Comparison of ENCODE assay signal across 22 cellular contexts in the genomic region with DNA sequence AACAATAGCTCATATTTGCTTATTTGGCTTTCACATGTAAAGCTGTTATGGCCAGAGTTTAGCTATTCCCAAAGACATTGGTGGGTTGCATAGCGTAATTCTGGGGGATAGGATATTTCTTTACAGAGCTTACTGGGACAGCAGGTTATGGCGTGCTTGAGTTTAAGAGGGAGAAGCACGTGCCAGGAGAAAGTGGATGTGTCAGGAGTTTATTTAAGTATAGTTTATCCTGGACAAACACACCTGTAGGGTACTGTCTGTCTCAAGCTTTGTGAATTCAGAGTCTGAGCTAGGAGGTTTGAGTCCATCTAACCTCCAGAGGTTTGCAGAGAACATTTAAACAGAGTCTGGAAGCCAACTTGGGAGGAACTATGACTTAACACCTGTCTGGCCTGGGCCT. TPM values are rescaled to one million over a fixed set of nuclear protein-coding genes. Genes with fewer than 3 reads are reported as not detected.
DNase-seq lines count a peak whose midpoint lies in the region; ATAC-seq and TF ChIP-seq lines count a peak whose summit lies in the region.
"Had no signal": no experiment of that assay in that cellular context is flagged by ENCODE, and none has a peak within 500 bp of the region (broad histone marks: within the 10 kb centered on the region; RNA-seq: fewer than 3 reads in every experiment).

No MANE protein-coding gene starts in this region.

- H3K9me3 ChIP-seq in psoas muscle (no peaks in the 10 kb centered on the region), mammary epithelial cell (replicated peaks; ENCODE audit: insufficient read depth, low read length) (no peaks in the 10 kb centered on the region)
- H3K9me3 ChIP-seq: MG63 had no signal

- BruUV-seq in mammary epithelial cell (replicated peaks; lab: Mats Ljungman, UMichigan) (no TSS peak), MCF 10A (replicated peaks; lab: Mats Ljungman, UMichigan) (no TSS peak)

- peaks cover 17% of the 10 kb centered on the region for H3K36me3 Mint-ChIP-seq in activated naive CD4-positive, alpha-beta T cell treated with anti-CD3 and anti-CD28 coated beads for 36 hours (ENCODE audit: low read depth)
- H3K36me3 Mint-ChIP-seq in activated naive CD4-positive, alpha-beta T cell treated with anti-CD3 and anti-CD28 coated beads, Interleukin-2, amount 10 ng/mL, durations not matched to agents 7 days and 5 days = peaks cover 39% of the 10 kb centered on the region
- H3K36me3 Mint-ChIP-seq in activated naive CD8-positive, alpha-beta T cell treated with anti-CD3 and anti-CD28 coated beads for 36 hours = peaks cover 20% of the 10 kb centered on the region
- peaks cover 27% of the 10 kb centered on the region for H3K36me3 Mint-ChIP-seq in MCF 10A (ENCODE audit: insufficient read depth, unreplicated experiment)

- H4K20me1 ChIP-seq in mammary epithelial cell (ENCODE audit: insufficient read depth, low read length) = no peaks in the 10 kb centered on the region

- H3K4me1 Mint-ChIP-seq in activated naive CD4-positive, alpha-beta T cell treated with anti-CD3 and anti-CD28 coated beads for 36 hours (ENCODE audit: low read depth) = peaks cover 59% of the 10 kb centered on the region
- H3K4me1 Mint-ChIP-seq in activated naive CD4-positive, alpha-beta T cell treated with anti-CD3 and anti-CD28 coated beads, Interleukin-2, amount 10 ng/mL, durations not matched to agents 7 days and 5 days = peaks cover 12% of the 10 kb centered on the region
- peaks cover 48% of the 10 kb centered on the region for H3K4me1 Mint-ChIP-seq in activated naive CD8-positive, alpha-beta T cell treated with anti-CD3 and anti-CD28 coated beads for 36 hours
- H3K4me1 Mint-ChIP-seq in MCF 10A (ENCODE audit: insufficient read depth, unreplicated experiment) = peaks cover 17% of the 10 kb centered on the region

- H3K27me3 ChIP-seq in psoas muscle (ENCODE audit: insufficient read depth in 3 of 3, low read length in 2 of 3) = no peaks in the 10 kb centered on the region
- no peaks in the 10 kb centered on the region for H3K27me3 ChIP-seq in mammary epithelial cell (ENCODE audit: insufficient read depth, low read length)
- H3K27me3 ChIP-seq: MG63 had no signal

- POLR2A ChIA-PET in MCF 10A (lab: Yijun Ruan, JAX) = interaction anchor here (0.6 to 2.0 kb wide), 3 partner anchors 18 to 489 kb away, joined by 3 to 7 read pairs (median 3); no protein-coding TSS in a partner anchor

- WGBS in psoas muscle, 3 donors = 68 to 88% (median 74%) methylated on average over 3 of the region's 3 CpGs
- 100% methylated on average over 3 of the region's 3 CpGs for WGBS in mammary epithelial cell (ENCODE audit: low coverage, missing lambda C conversion rate)

- H3K4me3 ChIP-seq in psoas muscle (no peak overlapping the region), mammary epithelial cell (replicated peaks in 1 of 3; ENCODE audit: insufficient read depth in 1 of 3, low read depth in 2 of 3, low read length in 3 of 3) (no peak overlapping the region)
- H3K4me3 ChIP-seq: GM23248, K562, MG63 had no signal

- dilution Hi-C loops in mammary epithelial cell (cut with HindIII; ENCODE audit: low sequenced_read_pairs) = no loop called here

- peak in 2 of 4 donors; percentile 21 to 33 for ATAC-seq in psoas muscle
- ATAC-seq: K562 had no signal

- peak overlapping the region; percentile 73 for H3K27ac ChIP-seq in psoas muscle
- H3K27ac ChIP-seq in mammary epithelial cell (ENCODE audit: insufficient read depth, low read depth, low read length) = no peak overlapping the region
- H3K27ac ChIP-seq: HL-60 had no signal

- H3K36me3 ChIP-seq in psoas muscle (ENCODE audit: insufficient read depth in 1 of 2, low read depth in 1 of 2) (no peaks in the 10 kb centered on the region), mammary epithelial cell (ENCODE audit: insufficient read depth, low read length) (peaks cover 6% of the 10 kb centered on the region)

- peak overlapping the region; percentile 87 for H3K27ac Mint-ChIP-seq in activated naive CD4-positive, alpha-beta T cell treated with anti-CD3 and anti-CD28 coated beads for 36 hours
- no peak overlapping the region for H3K27ac Mint-ChIP-seq in activated naive CD4-positive, alpha-beta T cell treated with anti-CD3 and anti-CD28 coated beads, Interleukin-2, amount 10 ng/mL, durations not matched to agents 7 days and 5 days
- peak overlapping the region; percentile 50 for H3K27ac Mint-ChIP-seq in activated naive CD8-positive, alpha-beta T cell treated with anti-CD3 and anti-CD28 coated beads for 36 hours
- no peak overlapping the region for H3K27ac Mint-ChIP-seq in MCF 10A (ENCODE audit: low read depth, unreplicated experiment)
- H3K27ac Mint-ChIP-seq: CD4-positive, alpha-beta T cell had no signal

- in situ Hi-C loops in KBM-7 (cut with MboI; ENCODE audit: low pct_unique_long_range_greater_than_20kb, low sequenced_read_pairs) (no loop called here), mammary epithelial cell (cut with MboI; ENCODE audit: low sequenced_read_pairs in 2 of 2) (no loop called here)

- CTCF ChIA-PET in activated naive CD4-positive, alpha-beta T cell treated with anti-CD3 and anti-CD28 coated beads for 36 hours (lab: Charles Lee) = interaction anchor here (0.6 to 1.8 kb wide), 11 partner anchors 11 to 1018 kb away, joined by 3 to 9 read pairs (median 3); no protein-coding TSS in a partner anchor
- CTCF ChIA-PET in activated naive CD4-positive, alpha-beta T cell treated with anti-CD3 and anti-CD28 coated beads, Interleukin-2, amount 10 ng/mL, durations not matched to agents 7 days and 5 days (lab: Charles Lee) = interaction anchor here (0.5 to 1.9 kb wide), 4 partner anchors 11 to 213 kb away, joined by 3 to 4 read pairs (median 4); no protein-coding TSS in a partner anchor
- CTCF ChIA-PET in mammary epithelial cell (lab: Charles Lee; ENCODE audit: low non-redundant PET) = interaction anchor here (0.6 kb wide), 1 partner anchor 312 kb away, joined by 5 read pairs; no protein-coding TSS in a partner anchor
- CTCF ChIA-PET in MCF 10A (lab: Yijun Ruan, JAX) = interaction anchor here (0.6 kb wide), 1 partner anchor 425 kb away, joined by 3 read pairs; no protein-coding TSS in a partner anchor

- H3K79me2 ChIP-seq in mammary epithelial cell (ENCODE audit: insufficient read depth, low read length) = peaks cover 81% of the 10 kb centered on the region

- H3K27me3 Mint-ChIP-seq in activated naive CD4-positive, alpha-beta T cell treated with anti-CD3 and anti-CD28 coated beads for 36 hours (ENCODE audit: low read depth) = no peaks in the 10 kb centered on the region
- no peaks in the 10 kb centered on the region for H3K27me3 Mint-ChIP-seq in activated naive CD4-positive, alpha-beta T cell treated with anti-CD3 and anti-CD28 coated beads, Interleukin-2, amount 10 ng/mL, durations not matched to agents 7 days and 5 days
- H3K27me3 Mint-ChIP-seq in activated naive CD8-positive, alpha-beta T cell treated with anti-CD3 and anti-CD28 coated beads for 36 hours = no peaks in the 10 kb centered on the region
- no peaks in the 10 kb centered on the region for H3K27me3 Mint-ChIP-seq in MCF 10A (ENCODE audit: insufficient read depth, unreplicated experiment)
- H3K27me3 Mint-ChIP-seq: CD4-positive, alpha-beta T cell had no signal

- H3K4me2 ChIP-seq in mammary epithelial cell (ENCODE audit: insufficient read depth, low read depth, low read length) = no peak overlapping the region

- H3K9me3 Mint-ChIP-seq in activated naive CD4-positive, alpha-beta T cell treated with anti-CD3 and anti-CD28 coated beads for 36 hours = no peaks in the 10 kb centered on the region
- H3K9me3 Mint-ChIP-seq in activated naive CD4-positive, alpha-beta T cell treated with anti-CD3 and anti-CD28 coated beads, Interleukin-2, amount 10 ng/mL, durations not matched to agents 7 days and 5 days = no peaks in the 10 kb centered on the region
- H3K9me3 Mint-ChIP-seq in activated naive CD8-positive, alpha-beta T cell treated with anti-CD3 and anti-CD28 coated beads for 36 hours = no peaks in the 10 kb centered on the region
- no peaks in the 10 kb centered on the region for H3K9me3 Mint-ChIP-seq in MCF 10A (ENCODE audit: unreplicated experiment)
- H3K9me3 Mint-ChIP-seq: CD4-positive, alpha-beta T cell had no signal

- no peak overlapping the region for H3K9ac ChIP-seq in mammary epithelial cell (ENCODE audit: insufficient read depth, low read length)
- H3K9ac ChIP-seq: GM23248 had no signal

- no peak overlapping the region for H2AFZ ChIP-seq in mammary epithelial cell (ENCODE audit: low read depth, low read length)
- H2AFZ ChIP-seq: GM23248 had no signal

- H3K4me3 Mint-ChIP-seq in activated naive CD4-positive, alpha-beta T cell treated with anti-CD3 and anti-CD28 coated beads for 36 hours = no peak overlapping the region
- H3K4me3 Mint-ChIP-seq in activated naive CD4-positive, alpha-beta T cell treated with anti-CD3 and anti-CD28 coated beads, Interleukin-2, amount 10 ng/mL, durations not matched to agents 7 days and 5 days = no peak overlapping the region
- no peak overlapping the region for H3K4me3 Mint-ChIP-seq in activated naive CD8-positive, alpha-beta T cell treated with anti-CD3 and anti-CD28 coated beads for 36 hours
- no peak overlapping the region for H3K4me3 Mint-ChIP-seq in MCF 10A (ENCODE audit: unreplicated experiment)
- H3K4me3 Mint-ChIP-seq: CD4-positive, alpha-beta T cell had no signal

- TF ChIP-seq CTCF in psoas muscle (IDR thresholded peaks at IDR 0.05) (no peak), mammary epithelial cell (conservative IDR thresholded peaks at IDR 0.05 in 1 of 2, IDR thresholded peaks at IDR 0.05 in 1 of 2; ENCODE audit: extremely low read depth in 1 of 2, insufficient read depth in 1 of 2, low read depth in 1 of 2, low read length in 2 of 2) (no peak), MCF 10A (IDR thresholded peaks at IDR 0.05; ENCODE audit: unreplicated experiment) (no peak)

- intact Hi-C loops in activated naive CD4-positive, alpha-beta T cell treated with anti-CD3 and anti-CD28 coated beads for 36 hours (cut with micrococcal nuclease) = loop anchor here (1.0 kb wide), 2 partner anchors 17 to 21 kb away; partner anchors contain the start of gene GBF1
- intact Hi-C loops in psoas muscle (cut with DNase I) = no loop called here
- intact Hi-C loops in mammary epithelial cell (cut with micrococcal nuclease) = no loop called here
- intact Hi-C loops in MCF 10A (cut with micrococcal nuclease) = no loop called here

- peaks cover 71% of the 10 kb centered on the region for H3K4me1 ChIP-seq in psoas muscle
- H3K4me1 ChIP-seq in mammary epithelial cell (ENCODE audit: insufficient read depth, low read length) = peaks cover 13% of the 10 kb centered on the region

- DNase-seq in activated naive CD4-positive, alpha-beta T cell treated with anti-CD3 and anti-CD28 coated beads for 36 hours = no peak
- DNase-seq in activated naive CD4-positive, alpha-beta T cell treated with anti-CD3 and anti-CD28 coated beads, Interleukin-2, amount 10 ng/mL, durations not matched to agents 7 days and 5 days = no peak
- DNase-seq in DMS53 treated with DMSO at 0.1 percent for 48 hours (lab: John Stamatoyannopoulos, UW; ENCODE audit: unreplicated experiment) (peak; percentile 63), psoas muscle (no peak), KBM-7 (no peak), mammary epithelial cell (no peak), MCF 10A (ENCODE audit: unreplicated experiment) (no peak)
- DNase-seq in activated naive CD8-positive, alpha-beta T cell treated with anti-CD3 and anti-CD28 coated beads for 36 hours = no peak
- DNase-seq: AML-193; Calu3; CD4-positive, alpha-beta T cell; DMS79 treated with DMSO at 0.1 percent for 48 hours; GM23248; MG63; NCI-H1417; NCI-H1930; NCI-H2171; NCI-H446 treated with DMSO at 0.1 percent for 48 hours; SHP77 treated with DMSO at 0.1 percent for 48 hours had no signal

RNA-seq across cellular contexts. Expression of gene GBF1, which starts 21.3 kb away (rescaled TPM):
- 10 to 100 TPM; 32.1 to 34.5 TPM for total RNA-seq in activated naive CD4-positive, alpha-beta T cell treated with anti-CD3 and anti-CD28 coated beads for 36 hours
- total RNA-seq in activated naive CD8-positive, alpha-beta T cell treated with anti-CD3 and anti-CD28 coated beads for 36 hours = 10 to 100 TPM; 29.3 to 29.5 TPM
- 10 to 100 TPM; 40.8 to 47.1 (median 44.2) TPM for total RNA-seq in psoas muscle
- polyA plus RNA-seq in psoas muscle = 10 to 100 TPM; 14.1 to 32.0 (median 15.8) TPM
- total RNA-seq in mammary epithelial cell = 10 to 100 TPM; 37.8 to 49.4 TPM
- polyA plus RNA-seq in mammary epithelial cell = 24.0 TPM
- 99.3 TPM for polyA minus RNA-seq in mammary epithelial cell
- total RNA-seq in MCF 10A (2022) = 50.0 and 50.6 TPM in 2 replicates

RNA-seq across cellular contexts. Expression of gene PITX3, which starts 25.4 kb away (rescaled TPM):
- under 1 TPM in 1 of 2 experiments, not detected in 1; 0.14 TPM for total RNA-seq in activated naive CD4-positive, alpha-beta T cell treated with anti-CD3 and anti-CD28 coated beads for 36 hours
- under 1 TPM in 1 of 2 experiments, not detected in 1; 0.31 TPM for total RNA-seq in activated naive CD8-positive, alpha-beta T cell treated with anti-CD3 and anti-CD28 coated beads for 36 hours
- total RNA-seq in psoas muscle = 1 to 10 TPM; 6.9 to 9.7 (median 8.8) TPM
- polyA plus RNA-seq in psoas muscle = 1 to 10 TPM; 2.0 to 7.6 (median 4.5) TPM
- not detected for total RNA-seq in mammary epithelial cell
- polyA plus RNA-seq in mammary epithelial cell = not detected
- not detected for polyA minus RNA-seq in mammary epithelial cell
- not detected in 2 replicates for total RNA-seq in MCF 10A (2022)
- total RNA-seq: A673; Calu3; CD4-positive, alpha-beta T cell; GM23248 had no signal
- polyA plus RNA-seq: GM23248 had no signal

RNA-seq across cellular contexts. Expression of gene ELOVL3, which starts 40.6 kb away (rescaled TPM):
- total RNA-seq in activated naive CD4-positive, alpha-beta T cell treated with anti-CD3 and anti-CD28 coated beads for 36 hours = not detected
- total RNA-seq in activated naive CD8-positive, alpha-beta T cell treated with anti-CD3 and anti-CD28 coated beads for 36 hours = not detected
- under 1 TPM in 3 of 4 donors, not detected in 1; 0.25 to 0.54 (median 0.26) TPM for total RNA-seq in psoas muscle
- under 1 TPM; 0.17 to 0.32 (median 0.26) TPM for polyA plus RNA-seq in psoas muscle
- under 1 TPM; 0.17 to 0.45 TPM for total RNA-seq in mammary epithelial cell
- polyA plus RNA-seq in mammary epithelial cell = 1.2 TPM
- 15.7 TPM for polyA minus RNA-seq in mammary epithelial cell
- total RNA-seq in MCF 10A (2022) = not detected in 2 replicates
- total RNA-seq: A673; CD4-positive, alpha-beta T cell had no signal

Comparison
In these comparisons a context has a peak if more than half of its experiments do, and no peak if none do; other contexts are left out.
1. H3K27ac Mint-ChIP-seq: peak in activated naive CD4-positive, alpha-beta T cell treated with anti-CD3 and anti-CD28 coated beads for 36 hours (single experiment) and activated naive CD8-positive, alpha-beta T cell treated with anti-CD3 and anti-CD28 coated beads for 36 hours (single experiment); none in activated naive CD4-positive, alpha-beta T cell treated with anti-CD3 and anti-CD28 coated beads, Interleukin-2, amount 10 ng/mL, durations not matched to agents 7 days and 5 days (single experiment) and MCF 10A (single experiment).